1 cellular context compared by ENCODE assay signal in the genomic region with DNA sequence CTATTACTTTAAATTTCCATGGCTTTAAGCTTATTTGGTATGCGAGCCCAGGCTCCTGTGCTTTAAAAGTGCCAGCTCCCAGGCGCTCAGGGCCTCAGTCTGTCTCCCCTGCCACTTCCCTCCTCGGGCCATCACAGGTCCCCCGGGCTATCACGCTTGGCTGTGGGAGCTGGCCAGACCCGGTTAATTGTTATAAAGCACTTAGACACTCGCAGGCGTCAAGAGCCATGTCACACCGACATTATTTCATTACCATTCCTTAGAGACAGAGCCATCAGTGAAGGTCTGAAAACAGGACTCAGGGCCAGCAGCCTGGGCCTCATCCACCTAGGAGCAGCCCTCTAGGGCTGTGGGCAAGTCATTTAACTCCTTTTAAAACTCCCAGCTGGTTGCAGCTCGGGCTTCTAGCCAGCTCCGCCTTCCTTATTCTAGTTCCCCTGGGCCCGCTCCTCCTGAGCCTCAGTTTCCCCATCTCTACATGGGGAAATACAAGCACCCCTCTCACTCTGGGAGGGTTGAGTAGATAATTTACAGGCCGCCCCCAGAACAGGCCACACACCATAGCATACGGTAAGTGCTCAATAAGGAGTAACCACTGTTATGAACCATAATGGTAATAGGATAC.
TF ChIP-seq lines count a peak whose summit lies in the region.

No MANE protein-coding gene starts in this region.

TF ChIP-seq in HepG2, 621 proteins besides CTCF, POLR2A, EP300 and RAD21 (continued from another document):
- TF ChIP-seq, protein P1, sequence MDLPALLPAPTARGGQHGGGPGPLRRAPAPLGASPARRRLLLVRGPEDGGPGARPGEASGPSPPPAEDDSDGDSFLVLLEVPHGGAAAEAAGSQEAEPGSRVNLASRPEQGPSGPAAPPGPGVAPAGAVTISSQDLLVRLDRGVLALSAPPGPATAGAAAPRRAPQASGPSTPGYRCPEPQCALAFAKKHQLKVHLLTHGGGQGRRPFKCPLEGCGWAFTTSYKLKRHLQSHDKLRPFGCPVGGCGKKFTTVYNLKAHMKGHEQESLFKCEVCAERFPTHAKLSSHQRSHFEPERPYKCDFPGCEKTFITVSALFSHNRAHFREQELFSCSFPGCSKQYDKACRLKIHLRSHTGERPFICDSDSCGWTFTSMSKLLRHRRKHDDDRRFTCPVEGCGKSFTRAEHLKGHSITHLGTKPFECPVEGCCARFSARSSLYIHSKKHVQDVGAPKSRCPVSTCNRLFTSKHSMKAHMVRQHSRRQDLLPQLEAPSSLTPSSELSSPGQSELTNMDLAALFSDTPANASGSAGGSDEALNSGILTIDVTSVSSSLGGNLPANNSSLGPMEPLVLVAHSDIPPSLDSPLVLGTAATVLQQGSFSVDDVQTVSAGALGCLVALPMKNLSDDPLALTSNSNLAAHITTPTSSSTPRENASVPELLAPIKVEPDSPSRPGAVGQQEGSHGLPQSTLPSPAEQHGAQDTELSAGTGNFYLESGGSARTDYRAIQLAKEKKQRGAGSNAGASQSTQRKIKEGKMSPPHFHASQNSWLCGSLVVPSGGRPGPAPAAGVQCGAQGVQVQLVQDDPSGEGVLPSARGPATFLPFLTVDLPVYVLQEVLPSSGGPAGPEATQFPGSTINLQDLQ (CRISPR knock-in tag; IDR thresholded peaks at IDR 0.05): no peak
- TF ChIP-seq ZNF282 (IDR thresholded peaks at IDR 0.05; ENCODE audit: partially characterized antibody): no peak
- TF ChIP-seq RFXANK (CRISPR knock-in tag; IDR thresholded peaks at IDR 0.05): no peak
- TF ChIP-seq, protein P2, sequence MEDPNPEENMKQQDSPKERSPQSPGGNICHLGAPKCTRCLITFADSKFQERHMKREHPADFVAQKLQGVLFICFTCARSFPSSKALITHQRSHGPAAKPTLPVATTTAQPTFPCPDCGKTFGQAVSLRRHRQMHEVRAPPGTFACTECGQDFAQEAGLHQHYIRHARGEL (CRISPR knock-in tag; IDR thresholded peaks at IDR 0.05): no peak
- no peak for TF ChIP-seq ZNF317 (CRISPR knock-in tag; IDR thresholded peaks at IDR 0.05)
- no peak for TF ChIP-seq ZNF672 (CRISPR knock-in tag; IDR thresholded peaks at IDR 0.05)
TF ChIP-seq in HepG2: peak in this region for 0.
